In genomic region chr9:75197521-75197920, GRCh38 we compare ENCODE assay signal across 14 cellular contexts.
DNase-seq lines count a peak whose midpoint lies in the region; ATAC-seq lines count a peak whose summit lies in the region.
"Had no signal": no experiment of that assay in that cellular context is flagged by ENCODE, and none has a peak within 500 bp of the region (broad histone marks: within the 10 kb centered on the region; RNA-seq: fewer than 3 reads in every experiment).

No MANE protein-coding gene starts in this region.

- no peaks in the 10 kb centered on the region for H3K27me3 Mint-ChIP-seq in activated naive CD8-positive, alpha-beta T cell treated with anti-CD3 and anti-CD28 coated beads, Interleukin-2, amount 50 U/mL, for 24 hours
- H3K27me3 Mint-ChIP-seq in immature natural killer cell (ENCODE audit: low read depth in 3 of 3) = peaks cover 0 to 1% (median 0%) of the 10 kb centered on the region in 3 donors
- H3K27me3 Mint-ChIP-seq: activated CD4-positive, alpha-beta memory T cell treated with anti-CD3 and anti-CD28 coated beads, Interleukin-2, amount 10 ng/mL, durations not matched to agents 7 days and 5 days; dendritic cell treated with granulocyte-macrophage colony-stimulating factor and Interleukin-4, amounts not matched to agents 40 ng/mL and 50 ng/mL, for 4 days had no signal

- DNase-seq in NCI-H2196 (lab: John Stamatoyannopoulos, UW; ENCODE audit: unreplicated experiment) = peak; percentile 4
- no peak for DNase-seq in NCI-H2196 treated with DMSO at 0.1 percent for 48 hours (lab: John Stamatoyannopoulos, UW; ENCODE audit: unreplicated experiment)
- DNase-seq in NCI-H69 (lab: John Stamatoyannopoulos, UW) = peak; percentile 59
- peak; percentile 45 for DNase-seq in dermis blood vessel endothelial cell
- peak; percentile 93 for DNase-seq in renal cortical epithelial cell (ENCODE audit: low read depth)
- no peak for DNase-seq in activated naive CD8-positive, alpha-beta T cell treated with anti-CD3 and anti-CD28 coated beads, Interleukin-2, amount 50 U/mL, for 24 hours
- no peak for DNase-seq in immature natural killer cell
- DNase-seq in activated naive CD4-positive, alpha-beta T cell treated with anti-CD3 and anti-CD28 coated beads, Interleukin-2, amount 50 U/mL, for 16 hours = no peak
- DNase-seq: activated CD4-positive, alpha-beta memory T cell treated with anti-CD3 and anti-CD28 coated beads, Interleukin-2, amount 10 ng/mL, durations not matched to agents 7 days and 5 days; DMS53; NCI-H187; NK-92 treated with Interleukin-12 subunit alpha and Interleukin-12 subunit beta, amount 100 ng/mL, for 24 hours had no signal

- no peak for ATAC-seq in activated naive CD8-positive, alpha-beta T cell treated with anti-CD3 and anti-CD28 coated beads, Interleukin-2, amount 50 U/mL, for 24 hours
- ATAC-seq: HCT116 had no signal

- no peak overlapping the region for H3K4me3 Mint-ChIP-seq in activated naive CD8-positive, alpha-beta T cell treated with anti-CD3 and anti-CD28 coated beads, Interleukin-2, amount 50 U/mL, for 24 hours
- H3K4me3 Mint-ChIP-seq in immature natural killer cell = no peak overlapping the region
- H3K4me3 Mint-ChIP-seq: activated CD4-positive, alpha-beta memory T cell treated with anti-CD3 and anti-CD28 coated beads, Interleukin-2, amount 10 ng/mL, durations not matched to agents 7 days and 5 days; dendritic cell treated with granulocyte-macrophage colony-stimulating factor and Interleukin-4, amounts not matched to agents 40 ng/mL and 50 ng/mL, for 4 days had no signal

- H3K27ac Mint-ChIP-seq in activated naive CD8-positive, alpha-beta T cell treated with anti-CD3 and anti-CD28 coated beads, Interleukin-2, amount 50 U/mL, for 24 hours = no peak overlapping the region
- no peak overlapping the region for H3K27ac Mint-ChIP-seq in immature natural killer cell
- H3K27ac Mint-ChIP-seq: activated CD4-positive, alpha-beta memory T cell treated with anti-CD3 and anti-CD28 coated beads, Interleukin-2, amount 10 ng/mL, durations not matched to agents 7 days and 5 days; dendritic cell treated with granulocyte-macrophage colony-stimulating factor and Interleukin-4, amounts not matched to agents 40 ng/mL and 50 ng/mL, for 4 days had no signal

- no peaks in the 10 kb centered on the region for H3K9me3 Mint-ChIP-seq in activated naive CD8-positive, alpha-beta T cell treated with anti-CD3 and anti-CD28 coated beads, Interleukin-2, amount 50 U/mL, for 24 hours
- no peaks in the 10 kb centered on the region for H3K9me3 Mint-ChIP-seq in immature natural killer cell
- H3K9me3 Mint-ChIP-seq: dendritic cell treated with granulocyte-macrophage colony-stimulating factor and Interleukin-4, amounts not matched to agents 40 ng/mL and 50 ng/mL, for 4 days had no signal

- H3K36me3 Mint-ChIP-seq in activated naive CD8-positive, alpha-beta T cell treated with anti-CD3 and anti-CD28 coated beads, Interleukin-2, amount 50 U/mL, for 24 hours (ENCODE audit: low read depth) = no peaks in the 10 kb centered on the region
- H3K36me3 Mint-ChIP-seq in immature natural killer cell = peaks cover 4 to 12% (median 7%) of the 10 kb centered on the region in 3 donors

- H3K4me1 Mint-ChIP-seq in activated naive CD8-positive, alpha-beta T cell treated with anti-CD3 and anti-CD28 coated beads, Interleukin-2, amount 50 U/mL, for 24 hours = peaks cover 7% of the 10 kb centered on the region
- H3K4me1 Mint-ChIP-seq in immature natural killer cell = peaks cover 0 to 6% of the 10 kb centered on the region in 2 donors

Comparison
In these comparisons a context has a peak if more than half of its experiments do, and no peak if none do; other contexts are left out.
1. DNase-seq: peak in NCI-H2196 (single experiment), NCI-H69 (single experiment), dermis blood vessel endothelial cell (single experiment) and renal cortical epithelial cell (single experiment); none in NCI-H2196 treated with DMSO at 0.1 percent for 48 hours (single experiment), activated naive CD8-positive, alpha-beta T cell treated with anti-CD3 and anti-CD28 coated beads, Interleukin-2, amount 50 U/mL, for 24 hours (single experiment), immature natural killer cell (0 of 3) and activated naive CD4-positive, alpha-beta T cell treated with anti-CD3 and anti-CD28 coated beads, Interleukin-2, amount 50 U/mL, for 16 hours (single experiment).